ENCODE assay signal across 20 cellular contexts in genomic region chr6:154297711-154298110, GRCh38. TPM values are rescaled to one million over a fixed set of nuclear protein-coding genes. Genes with fewer than 3 reads are reported as not detected.
DNase-seq lines count a peak whose midpoint lies in the region; ATAC-seq and TF ChIP-seq lines count a peak whose summit lies in the region.
"Had no signal": no experiment of that assay in that cellular context is flagged by ENCODE, and none has a peak within 500 bp of the region (broad histone marks: within the 10 kb centered on the region; RNA-seq: fewer than 3 reads in every experiment).

No MANE protein-coding gene starts in this region.

- H2AFZ ChIP-seq in GM23248 = no peak overlapping the region

- H3K27me3 ChIP-seq in GM23248 (replicated peaks; ENCODE audit: insufficient read depth) (no peaks in the 10 kb centered on the region), skeletal muscle satellite cell (ENCODE audit: control insufficient read depth, insufficient read depth, low read length) (no peaks in the 10 kb centered on the region)
- H3K27me3 ChIP-seq in effector memory CD4-positive, alpha-beta T cell (replicated peaks; ENCODE audit: control insufficient read depth, insufficient read depth, low read length, poor library complexity, severe bottlenecking) = no peaks in the 10 kb centered on the region
- H3K27me3 ChIP-seq: BLaER1 treated with 17β-estradiol and CSF1 and Interleukin-3, amounts not matched to agents 10 nM and 100 nM had no signal

- H3K9ac ChIP-seq in GM23248 (no peak overlapping the region), skeletal muscle satellite cell (ENCODE audit: low read depth, low read length) (no peak overlapping the region)
- H3K9ac ChIP-seq: BLaER1 treated with 17β-estradiol and CSF1 and Interleukin-3, amounts not matched to agents 10 nM and 100 nM had no signal

- peak; percentile 16 for DNase-seq in GM23248
- peak; percentile 51 for DNase-seq in choroid plexus epithelial cell (ENCODE audit: low read depth)
- DNase-seq in iris pigment epithelial cell (ENCODE audit: low read depth) = peak; percentile 14
- DNase-seq in effector memory CD8-positive, alpha-beta T cell = no peak
- DNase-seq in effector memory CD4-positive, alpha-beta T cell = no peak
- DNase-seq: activated CD8-positive, alpha-beta T cell treated with anti-CD3 and anti-CD28 coated beads, Interleukin-2, amount 10 ng/mL, durations not matched to agents 7 days and 5 days; DND-41; H9; NCI-H1092 treated with DMSO at 0.1 percent for 48 hours; NCI-H2171 treated with DMSO at 0.1 percent for 48 hours; nucleus accumbens; SIG-M5; stimulated activated naive CD4-positive, alpha-beta T cell had no signal

- no peaks in the 10 kb centered on the region for H3K36me3 Mint-ChIP-seq in effector memory CD8-positive, alpha-beta T cell (ENCODE audit: insufficient read depth)
- H3K36me3 Mint-ChIP-seq: memory B cell had no signal

- no peak overlapping the region for H3K27ac ChIP-seq in GM23248
- H3K27ac ChIP-seq in effector memory CD4-positive, alpha-beta T cell (ENCODE audit: insufficient read depth, low read length, poor library complexity, severe bottlenecking) = no peak overlapping the region
- H3K27ac ChIP-seq: BLaER1 treated with 17β-estradiol and CSF1 and Interleukin-3, amounts not matched to agents 10 nM and 100 nM had no signal

- H3K9me3 Mint-ChIP-seq in effector memory CD8-positive, alpha-beta T cell = no peaks in the 10 kb centered on the region
- H3K9me3 Mint-ChIP-seq: activated T-helper 2 cell treated with anti-CD3 and anti-CD28 coated beads, Interferon-gamma antibody, Interleukin-2, Interleukin-4, amounts not matched to agents 10 μg/mL and 5 μg/mL and 100 μg/mL, durations not matched to agents 14 hours and 24 hours and 36 hours; H9 had no signal

- TF ChIP-seq CTCF in choroid plexus epithelial cell (conservative IDR thresholded peaks at IDR 0.05; ENCODE audit: low read depth, low read length) = no peak

- WGBS in GM23248 (ENCODE audit: low coverage in 1 of 2, low lambda C conversion rate in 2 of 2, missing lambda C conversion rate in 2 of 2), 2 experiments = 53 to 54% methylated on average over 3 of the region's 3 CpGs

- H3K4me3 Mint-ChIP-seq in effector memory CD8-positive, alpha-beta T cell = no peak overlapping the region
- H3K4me3 Mint-ChIP-seq: activated CD8-positive, alpha-beta T cell treated with anti-CD3 and anti-CD28 coated beads, Interleukin-2, amount 10 ng/mL, durations not matched to agents 7 days and 5 days; H9; memory B cell had no signal

- no peaks in the 10 kb centered on the region for H4K20me1 ChIP-seq in GM23248 (ENCODE audit: insufficient read depth)

- ATAC-seq in GM19328 (IDR thresholded peaks at IDR 0.05; ENCODE audit: unreplicated experiment) = no peak
- ATAC-seq in effector memory CD8-positive, alpha-beta T cell (replicated peaks) = no peak
- ATAC-seq in GM19324 (IDR thresholded peaks at IDR 0.05; ENCODE audit: low FRiP score, unreplicated experiment) = no peak
- ATAC-seq: activated CD8-positive, alpha-beta T cell treated with anti-CD3 and anti-CD28 coated beads, Interleukin-2, amount 10 ng/mL, durations not matched to agents 7 days and 5 days; HepG2 had no signal

- no peaks in the 10 kb centered on the region for H3K79me2 ChIP-seq in GM23248 (ENCODE audit: insufficient read depth)

- no peak overlapping the region for H3K27ac Mint-ChIP-seq in effector memory CD8-positive, alpha-beta T cell
- H3K27ac Mint-ChIP-seq: activated CD8-positive, alpha-beta T cell treated with anti-CD3 and anti-CD28 coated beads, Interleukin-2, amount 10 ng/mL, durations not matched to agents 7 days and 5 days; activated T-helper 2 cell treated with anti-CD3 and anti-CD28 coated beads, Interferon-gamma antibody, Interleukin-2, Interleukin-4, amounts not matched to agents 10 μg/mL and 5 μg/mL and 100 μg/mL, durations not matched to agents 14 hours and 24 hours and 36 hours; H9; memory B cell had no signal

- H3K4me2 ChIP-seq in GM23248 (ENCODE audit: unreplicated experiment) (no peak overlapping the region), skeletal muscle satellite cell (ENCODE audit: low read length) (peak overlapping the region; percentile 61)

- H3K4me3 ChIP-seq in GM23248 (no peak overlapping the region), choroid plexus epithelial cell (ENCODE audit: low read depth, low read length) (no peak overlapping the region), skeletal muscle satellite cell (ENCODE audit: low read length) (no peak overlapping the region)
- no peak overlapping the region for H3K4me3 ChIP-seq in effector memory CD4-positive, alpha-beta T cell (ENCODE audit: insufficient read depth, low read depth, low read length, poor library complexity, severe bottlenecking)
- H3K4me3 ChIP-seq: BLaER1 treated with 17β-estradiol and CSF1 and Interleukin-3, amounts not matched to agents 10 nM and 100 nM had no signal

- no peaks in the 10 kb centered on the region for H3K9me3 ChIP-seq in GM23248 (ENCODE audit: low read depth)
- H3K9me3 ChIP-seq in skeletal muscle satellite cell (replicated peaks; ENCODE audit: low read length) = no peaks in the 10 kb centered on the region
- no peaks in the 10 kb centered on the region for H3K9me3 ChIP-seq in effector memory CD4-positive, alpha-beta T cell (ENCODE audit: control insufficient read depth, low read length)

- in situ Hi-C loops in GM23248 (cut with MboI) = no loop called here

- H3K36me3 ChIP-seq in GM23248 (ENCODE audit: low read depth) = no peaks in the 10 kb centered on the region
- no peaks in the 10 kb centered on the region for H3K36me3 ChIP-seq in skeletal muscle satellite cell (ENCODE audit: insufficient read depth, low read length)
- no peaks in the 10 kb centered on the region for H3K36me3 ChIP-seq in effector memory CD4-positive, alpha-beta T cell (ENCODE audit: control insufficient read depth, insufficient read depth, low read length)

- H3K9me2 ChIP-seq in GM23248 (ENCODE audit: insufficient read depth) = no peaks in the 10 kb centered on the region

- H3K4me1 Mint-ChIP-seq in effector memory CD8-positive, alpha-beta T cell (ENCODE audit: low read depth in 2 of 2) = peaks cover 4% of the 10 kb centered on the region in 2 donors
- H3K4me1 Mint-ChIP-seq: H9 had no signal

- H3K27me3 Mint-ChIP-seq in effector memory CD8-positive, alpha-beta T cell = no peaks in the 10 kb centered on the region

- H3K4me1 ChIP-seq in GM23248 (ENCODE audit: insufficient read depth) (peaks cover 22% of the 10 kb centered on the region), skeletal muscle satellite cell (ENCODE audit: control insufficient read depth, insufficient read depth, low read length) (peaks cover 42% of the 10 kb centered on the region)
- H3K4me1 ChIP-seq in effector memory CD4-positive, alpha-beta T cell (ENCODE audit: control insufficient read depth, insufficient read depth, low read length, poor library complexity, severe bottlenecking) = no peaks in the 10 kb centered on the region

- peaks cover 10% of the 10 kb centered on the region; the same call in 1 of the 2 replicates for H3F3A ChIP-seq in GM23248 (ENCODE audit: insufficient read depth)

RNA-seq across cellular contexts. Expression of gene IPCEF1, which starts 58.9 kb away (rescaled TPM):
- not detected in 2 replicates for total RNA-seq in GM23248 (2014; rRNA removed; shearing (Covaris generic))
- polyA plus RNA-seq in GM23248 (2016; fragmentation: Nextera tagmentation; extraction: Ambion mirVana) = not detected in 2 replicates
- not detected in 2 replicates for total RNA-seq in skeletal muscle satellite cell (2012; rRNA removed)
- total RNA-seq: HepG2 had no signal

Comparison
In these comparisons a context has a peak if more than half of its experiments do, and no peak if none do; other contexts are left out.
1. DNase-seq: peak in GM23248 (single experiment), choroid plexus epithelial cell (single experiment) and iris pigment epithelial cell (single experiment); none in effector memory CD8-positive, alpha-beta T cell (0 of 3) and effector memory CD4-positive, alpha-beta T cell (0 of 3).